Comparison of ENCODE assay signal across 31 cellular contexts in genomic region chr9:36845844-36846243, GRCh38.
"Had no signal": no experiment of that assay in that cellular context is flagged by ENCODE, and none has a peak within 500 bp of the region (broad histone marks: within the 10 kb centered on the region; RNA-seq: fewer than 3 reads in every experiment).

No MANE protein-coding gene starts in this region.

- H3K4me3 Mint-ChIP-seq: effector memory CD8-positive, alpha-beta T cell; immature natural killer cell; natural killer cell treated with Interleukin-12 subunit alpha and Interleukin-12 subunit beta and Interleukin-15 and Interleukin-18, amount 100 ng/mL, for 72 hours; neural crest cell; stimulated activated effector memory CD8-positive, alpha-beta T cell treated with anti-CD3 and anti-CD28 coated beads, Interleukin-12 subunit alpha, Interleukin-12 subunit beta, amount 100 ng/mL, for 72 hours had no signal

- H3K4me1 Mint-ChIP-seq: immature natural killer cell; stimulated activated effector memory CD8-positive, alpha-beta T cell treated with anti-CD3 and anti-CD28 coated beads, Interleukin-12 subunit alpha, Interleukin-12 subunit beta, amount 100 ng/mL, for 72 hours had no signal

- H3K79me2 ChIP-seq: parathyroid adenoma had no signal

- H3K36me3 Mint-ChIP-seq: immature natural killer cell; natural killer cell treated with Interleukin-12 subunit alpha and Interleukin-12 subunit beta and Interleukin-15 and Interleukin-18, amount 100 ng/mL, for 72 hours; stimulated activated effector memory CD8-positive, alpha-beta T cell treated with anti-CD3 and anti-CD28 coated beads, Interleukin-12 subunit alpha, Interleukin-12 subunit beta, amount 100 ng/mL, for 72 hours had no signal

- DNase-seq: cortex of kidney; effector memory CD8-positive, alpha-beta T cell; erythroblast; esophagus squamous epithelium; foreskin melanocyte; glutamatergic neuron; heart right ventricle; hippocampal formation; immature natural killer cell; islet precursor cell; kidney glomerular epithelial cell; left colon; left ventricle myocardium superior; lower lobe of right lung; right cardiac atrium; sigmoid colon; stimulated activated CD4-positive, alpha-beta T cell treated with anti-CD3 and anti-CD28 coated beads, Interleukin-2, amount 100 ng/mL, for 24 hours; stimulated activated CD4-positive, alpha-beta T cell treated with anti-CD3 and anti-CD28 coated beads, Interleukin-4, amount 100 ng/mL, for 24 hours; stimulated activated naive CD8-positive, alpha-beta T cell treated with anti-CD3 and anti-CD28 coated beads, Interleukin-15, Interleukin-2, amounts not matched to agents 100 U/mL and 50 U/mL, for 24 hours; substantia nigra; testis; upper lobe of left lung had no signal

- H3K9me3 ChIP-seq: esophagus squamous epithelium, heart right ventricle, lower lobe of right lung, neutrophil, psoas muscle, sigmoid colon, testis, tibial nerve, upper lobe of left lung had no signal

- H3K9ac ChIP-seq: parathyroid adenoma had no signal

- H3K27ac Mint-ChIP-seq: effector memory CD8-positive, alpha-beta T cell; immature natural killer cell; natural killer cell treated with Interleukin-12 subunit alpha and Interleukin-12 subunit beta and Interleukin-15 and Interleukin-18, amount 100 ng/mL, for 72 hours; stimulated activated effector memory CD8-positive, alpha-beta T cell treated with anti-CD3 and anti-CD28 coated beads, Interleukin-12 subunit alpha, Interleukin-12 subunit beta, amount 100 ng/mL, for 72 hours had no signal

- FAIRE-seq: endometrium, urothelium cell line had no signal

- H2AFZ ChIP-seq: parathyroid adenoma had no signal

- ATAC-seq: effector memory CD8-positive, alpha-beta T cell; heart right ventricle; left colon; left ventricle myocardium superior; lower lobe of right lung; natural killer cell treated with Interleukin-12 subunit alpha and Interleukin-12 subunit beta and Interleukin-15 and Interleukin-18, amount 100 ng/mL, for 72 hours; psoas muscle; right cardiac atrium; stimulated activated effector memory CD8-positive, alpha-beta T cell treated with anti-CD3 and anti-CD28 coated beads, Interleukin-12 subunit alpha, Interleukin-12 subunit beta, amount 100 ng/mL, for 72 hours; stimulated activated naive CD8-positive, alpha-beta T cell treated with anti-CD3 and anti-CD28 coated beads, Interleukin-15, Interleukin-2, amounts not matched to agents 100 U/mL and 50 U/mL, for 24 hours had no signal

- H3K9me3 Mint-ChIP-seq: effector memory CD8-positive, alpha-beta T cell; natural killer cell treated with Interleukin-12 subunit alpha and Interleukin-12 subunit beta and Interleukin-15 and Interleukin-18, amount 100 ng/mL, for 72 hours; neural crest cell; stimulated activated effector memory CD8-positive, alpha-beta T cell treated with anti-CD3 and anti-CD28 coated beads, Interleukin-12 subunit alpha, Interleukin-12 subunit beta, amount 100 ng/mL, for 72 hours had no signal

- H3K27ac ChIP-seq: esophagus squamous epithelium, heart right ventricle, lower lobe of right lung, neutrophil, parathyroid adenoma, psoas muscle, sigmoid colon, testis, tibial nerve, upper lobe of left lung had no signal

- H3K4me1 ChIP-seq: esophagus squamous epithelium, heart right ventricle, lower lobe of right lung, parathyroid adenoma, psoas muscle, sigmoid colon, testis, tibial nerve, upper lobe of left lung had no signal

- H3K36me3 ChIP-seq: esophagus squamous epithelium, heart right ventricle, lower lobe of right lung, neutrophil, sigmoid colon, tibial nerve, upper lobe of left lung had no signal

- H3K27me3 ChIP-seq: testis, tibial nerve, upper lobe of left lung had no signal

- H3K4me3 ChIP-seq: esophagus squamous epithelium, heart right ventricle, lower lobe of right lung, psoas muscle, sigmoid colon, testis, tibial nerve, upper lobe of left lung had no signal
